In the genomic region with DNA sequence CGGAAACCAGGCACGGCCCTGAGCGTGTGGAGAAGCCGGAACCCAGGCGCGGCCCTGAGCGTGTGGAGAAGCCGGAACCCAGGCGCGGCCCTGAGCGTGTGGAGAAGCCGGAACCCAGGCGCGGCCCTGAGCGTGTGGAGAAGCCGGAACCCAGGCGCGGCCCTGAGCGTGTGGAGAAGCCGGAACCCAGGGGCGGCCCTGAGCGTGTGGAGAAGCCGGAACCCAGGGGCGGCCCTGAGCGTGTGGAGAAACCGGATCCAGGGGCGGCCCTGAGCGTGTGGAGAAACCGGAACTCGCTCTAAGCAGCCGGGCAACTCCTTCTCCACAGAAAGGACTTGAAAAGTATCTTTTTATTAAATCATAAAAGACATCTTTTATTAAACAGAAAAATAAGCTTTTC, we compare ENCODE assay signal across 1 cellular context.
TF ChIP-seq lines count a peak whose summit lies in the region.

No MANE protein-coding gene starts in this region.

TF ChIP-seq in K562, 482 proteins besides CTCF, POLR2A, EP300 and RAD21 (continued from another document):
- TF ChIP-seq ZBTB11 (CRISPR knock-in tag; IDR thresholded peaks at IDR 0.05), result peak in 1 of 3 experiments; percentile 82; a peak in 2 of 6 replicates
